In the genomic region with DNA sequence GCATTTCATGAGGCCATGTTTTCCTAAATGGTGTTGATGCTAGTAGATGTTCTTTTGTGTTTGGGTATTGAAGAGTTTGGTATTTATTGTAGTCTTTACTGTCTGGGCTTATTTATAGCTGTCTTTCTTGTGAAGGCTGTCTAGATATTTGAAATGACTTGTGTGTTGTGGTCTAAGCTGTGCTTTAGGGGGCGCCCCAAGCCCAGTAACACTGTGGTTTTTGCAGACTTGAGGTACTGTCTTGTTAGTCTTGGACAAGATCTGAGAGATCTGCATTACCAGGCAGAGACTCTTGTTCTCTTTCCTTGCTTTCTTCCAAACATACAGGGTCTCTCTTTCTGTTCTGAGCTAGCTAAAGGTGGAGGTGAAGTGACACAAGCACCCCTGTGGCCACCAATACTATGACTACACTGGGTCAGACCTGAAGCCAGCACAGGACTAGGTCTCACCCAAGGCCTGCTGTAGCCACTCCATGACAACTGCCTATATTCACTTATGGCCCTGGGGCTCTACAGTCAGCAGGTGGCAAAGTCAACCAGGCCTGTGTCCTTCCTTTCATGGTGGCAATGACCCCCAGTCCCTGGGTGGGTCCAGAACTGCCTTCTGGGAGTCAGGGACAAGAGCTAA, we compare ENCODE assay signal across 8 cellular contexts.
DNase-seq lines count a peak whose midpoint lies in the region; ATAC-seq, FAIRE-seq and TF ChIP-seq lines count a peak whose summit lies in the region.

No MANE protein-coding gene starts in this region.

- intact Hi-C loops in pancreas (cut with DNase I), result no loop called here

- H3K9me3 ChIP-seq in pancreas, result no peaks in the 10 kb centered on the region

- H3K27ac Mint-ChIP-seq in stimulated activated memory B cell treated with anti-CD40 and anti-IgM and Interleukin-4, amounts not matched to agents 10 μg/mL and 1 μg/mL and 100 μg/mL, for 72 hours, result no peak overlapping the region

- ATAC-seq in HG03354 (IDR thresholded peaks at IDR 0.05; ENCODE audit: poor library complexity, severe bottlenecking, unreplicated experiment), result peak; percentile 76
- ATAC-seq in pancreas, result peak in 3 of 4 donors; percentile 65 to 80 (median 77)
- ATAC-seq in GM21528 (IDR thresholded peaks at IDR 0.05; ENCODE audit: low FRiP score, unreplicated experiment), result no peak
- no peak for ATAC-seq in stimulated activated memory B cell treated with anti-CD40 and anti-IgM and Interleukin-4, amounts not matched to agents 10 μg/mL and 1 μg/mL and 100 μg/mL, for 72 hours

- H3K36me3 Mint-ChIP-seq in stimulated activated memory B cell treated with anti-CD40 and anti-IgM and Interleukin-4, amounts not matched to agents 10 μg/mL and 1 μg/mL and 100 μg/mL, for 72 hours, result no peaks in the 10 kb centered on the region

- H3K27me3 Mint-ChIP-seq in stimulated activated memory B cell treated with anti-CD40 and anti-IgM and Interleukin-4, amounts not matched to agents 10 μg/mL and 1 μg/mL and 100 μg/mL, for 72 hours, result peaks cover 18% of the 10 kb centered on the region

- H3K36me3 ChIP-seq in pancreas, result no peaks in the 10 kb centered on the region

- no peaks in the 10 kb centered on the region for H3K27me3 ChIP-seq in pancreas

- no peaks in the 10 kb centered on the region for H3K4me1 Mint-ChIP-seq in stimulated activated memory B cell treated with anti-CD40 and anti-IgM and Interleukin-4, amounts not matched to agents 10 μg/mL and 1 μg/mL and 100 μg/mL, for 72 hours

- TF ChIP-seq CTCF in pancreas (IDR thresholded peaks at IDR 0.05), result peak in 1 of 4 donors; percentile 19

- peak in 4 of 6 experiments; percentile 9 to 31 (median 20) for DNase-seq in stimulated activated naive CD4-positive, alpha-beta T cell (lab: John Stamatoyannopoulos, UW)
- no peak for DNase-seq in stimulated activated naive CD4-positive, alpha-beta T cell treated with Interleukin-2 at 50 U/mL for 16 hours (lab: John Stamatoyannopoulos, UW)
- DNase-seq in SIG-M5 treated with dmso at 0.1 percent for 504 hours (lab: John Stamatoyannopoulos, UW; ENCODE audit: unreplicated experiment) (peak; percentile 84), ecto neural progenitor cell (ENCODE audit: low spot score) (peak; percentile 72), pancreas (peak in 3 of 6 donors; percentile 21 to 43 (median 24))

- H3K27ac ChIP-seq in pancreas, result no peak overlapping the region

- no peaks in the 10 kb centered on the region for H3K4me1 ChIP-seq in pancreas

- no peak overlapping the region for H3K4me3 Mint-ChIP-seq in stimulated activated memory B cell treated with anti-CD40 and anti-IgM and Interleukin-4, amounts not matched to agents 10 μg/mL and 1 μg/mL and 100 μg/mL, for 72 hours

- no peak for FAIRE-seq in pancreas (lab: Jason Lieb, UNC)

- whole genome bisulfite sequencing in pancreas, 2 donors, result 11 to 23% methylated on average over 1 of the region's 1 CpG

- no peaks in the 10 kb centered on the region for H3K9me3 Mint-ChIP-seq in stimulated activated memory B cell treated with anti-CD40 and anti-IgM and Interleukin-4, amounts not matched to agents 10 μg/mL and 1 μg/mL and 100 μg/mL, for 72 hours

- no peak overlapping the region for H3K4me3 ChIP-seq in pancreas

Comparison
In these comparisons a context has a peak if more than half of its experiments do, and no peak if none do; other contexts are left out.
1. ATAC-seq: peak in HG03354 (single experiment) and pancreas (3 of 4); none in GM21528 (single experiment) and stimulated activated memory B cell treated with anti-CD40 and anti-IgM and Interleukin-4, amounts not matched to agents 10 μg/mL and 1 μg/mL and 100 μg/mL, for 72 hours (single experiment).